Comparison of ENCODE assay signal across 1 cellular context in the genomic region with DNA sequence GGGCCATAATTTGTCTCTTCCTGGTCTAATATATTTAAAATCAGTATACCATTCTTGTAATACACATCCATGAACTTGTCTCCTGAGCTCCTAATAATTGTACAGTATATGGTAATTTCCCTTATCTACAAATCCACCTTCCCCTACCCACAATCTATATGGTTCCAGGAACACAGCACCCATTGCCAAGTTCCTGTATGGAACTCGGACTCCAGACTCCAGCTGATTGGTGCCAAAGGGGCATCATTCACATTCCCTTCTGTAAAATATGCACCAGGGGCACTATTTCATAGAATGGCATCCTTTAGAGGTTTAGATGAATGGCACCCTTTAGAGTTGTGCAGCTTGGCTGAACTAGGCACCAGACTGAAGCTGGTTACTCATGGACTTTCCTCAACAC.
TF ChIP-seq lines count a peak whose summit lies in the region.

No MANE protein-coding gene starts in this region.

TF ChIP-seq in A549, 52 proteins besides CTCF, POLR2A, EP300 and RAD21 (continued from another document):
- no peak for TF ChIP-seq FOSL2 (IDR thresholded peaks at IDR 0.05)
- no peak for TF ChIP-seq FOSL2 (CRISPR knock-in tag; IDR thresholded peaks at IDR 0.05)
- TF ChIP-seq, protein P1, sequence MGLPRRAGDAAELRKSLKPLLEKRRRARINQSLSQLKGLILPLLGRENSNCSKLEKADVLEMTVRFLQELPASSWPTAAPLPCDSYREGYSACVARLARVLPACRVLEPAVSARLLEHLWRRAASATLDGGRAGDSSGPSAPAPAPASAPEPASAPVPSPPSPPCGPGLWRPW (IDR thresholded peaks at IDR 0.05), result no peak
- no peak for TF ChIP-seq ELK1 (IDR thresholded peaks at IDR 0.05; ENCODE audit: low read depth, low read length)
